In the genomic region with DNA sequence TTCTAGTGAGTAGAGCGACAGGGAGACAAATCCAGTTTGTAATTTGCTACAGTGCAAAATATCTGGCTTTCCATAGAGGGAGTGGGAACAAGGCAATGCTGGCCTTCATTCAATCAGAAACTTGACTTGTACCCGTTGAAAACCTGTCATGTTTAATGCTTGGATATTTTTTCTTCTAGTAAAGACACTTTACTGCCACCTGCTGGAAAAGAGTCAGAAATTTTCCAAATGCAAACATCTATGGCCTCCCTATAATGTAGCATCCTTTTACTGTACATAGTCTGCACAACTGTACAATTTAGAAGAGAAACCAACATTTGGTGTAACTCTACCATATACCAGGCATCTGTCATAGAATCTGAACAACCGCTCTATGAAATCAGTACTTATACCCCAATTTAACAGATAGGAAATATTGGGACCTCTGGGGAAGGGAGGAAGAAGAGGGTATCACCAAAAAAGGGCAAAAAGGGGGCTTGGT, we compare ENCODE assay signal across 8 cellular contexts. TPM values are rescaled to one million over a fixed set of nuclear protein-coding genes. Genes with fewer than 3 reads are reported as not detected.
DNase-seq lines count a peak whose midpoint lies in the region; ATAC-seq and TF ChIP-seq lines count a peak whose summit lies in the region.

No MANE protein-coding gene starts in this region.

- CTCF ChIA-PET in activated B cell treated with CpG ODN at 0.5 μM for 24 hours (lab: Charles Lee), result interaction anchor here (1.3 to 2.8 kb wide), 5 partner anchors 15 to 127 kb away, joined by 3 to 43 read pairs (median 6); no protein-coding TSS in a partner anchor

- peak; percentile 66 for ATAC-seq in activated B cell treated with CpG ODN at 0.5 μM for 24 hours (ENCODE audit: low read depth)
- ATAC-seq in HG03045 (IDR thresholded peaks at IDR 0.05; ENCODE audit: unreplicated experiment), result no peak
- no peak for ATAC-seq in GM19463 (IDR thresholded peaks at IDR 0.05; ENCODE audit: unreplicated experiment)

- TF ChIP-seq CTCF in GM20000 (IDR thresholded peaks at IDR 0.05; ENCODE audit: extremely low read depth, missing control alignments) (peak; percentile 33), activated B cell treated with CpG ODN at 0.5 μM for 24 hours (IDR thresholded peaks at IDR 0.05) (no peak), foreskin fibroblast (IDR thresholded peaks at IDR 0.05; ENCODE audit: low read depth, low read length) (peak; percentile 47)

- peaks cover 47% of the 10 kb centered on the region for H3K36me3 Mint-ChIP-seq in activated B cell treated with CpG ODN at 0.5 μM for 24 hours (ENCODE audit: low read depth)

- H3K4me3 ChIP-seq in foreskin fibroblast (ENCODE audit: low read depth in 1 of 2, low read length in 2 of 2), result no peak overlapping the region

- POLR2A ChIA-PET in activated B cell treated with CpG ODN at 0.5 μM for 24 hours (lab: Charles Lee), result no interaction called here

- no peak overlapping the region for H3K27ac Mint-ChIP-seq in activated B cell treated with CpG ODN at 0.5 μM for 24 hours

- no peak overlapping the region for H3K4me3 Mint-ChIP-seq in activated B cell treated with CpG ODN at 0.5 μM for 24 hours

- intact Hi-C loops in activated B cell treated with CpG ODN at 0.5 μM for 24 hours (cut with micrococcal nuclease), result loop anchor here (1.0 kb wide), 4 partner anchors 17 to 270 kb away; partner anchors contain the start of gene TBC1D20

- no peaks in the 10 kb centered on the region for H3K27me3 Mint-ChIP-seq in activated B cell treated with CpG ODN at 0.5 μM for 24 hours

- H3K4me1 Mint-ChIP-seq in activated B cell treated with CpG ODN at 0.5 μM for 24 hours, result peaks cover 5% of the 10 kb centered on the region

- DNase-seq in CMK (ENCODE audit: low read depth), result peak; percentile 47
- peak; percentile 54 for DNase-seq in GM20000 (ENCODE audit: low spot score)
- DNase-seq in NCI-H2171 treated with DMSO at 0.1 percent for 48 hours (lab: John Stamatoyannopoulos, UW), result peak; percentile 68
- DNase-seq in activated B cell treated with CpG ODN at 0.5 μM for 24 hours, result no peak
- DNase-seq in foreskin fibroblast, result peak; percentile 36 to 78
- DNase-seq in pons (ENCODE audit: low spot score), result peak; percentile 73

- no peaks in the 10 kb centered on the region for H3K9me3 Mint-ChIP-seq in activated B cell treated with CpG ODN at 0.5 μM for 24 hours

RNA-seq across cellular contexts. Expression of gene TBC1D20, which starts 16.7 kb away (rescaled TPM):
- 21.4 and 24.1 TPM in 2 replicates for total RNA-seq in activated B cell treated with CpG ODN at 0.5 μM for 24 hours
